In genomic region chr17:9676742-9677387, GRCh38 we compare ENCODE assay signal across 13 cellular contexts. TPM values are rescaled to one million over a fixed set of nuclear protein-coding genes. Genes with fewer than 3 reads are reported as not detected.
DNase-seq lines count a peak whose midpoint lies in the region; ATAC-seq and TF ChIP-seq lines count a peak whose summit lies in the region.
"Had no signal": no experiment of that assay in that cellular context is flagged by ENCODE, and none has a peak within 500 bp of the region (broad histone marks: within the 10 kb centered on the region; RNA-seq: fewer than 3 reads in every experiment).

No MANE protein-coding gene starts in this region.

- H3K27ac ChIP-seq in PC-3 (ENCODE audit: low read length) (peak overlapping the region; percentile 94), right cardiac atrium (ENCODE audit: low read length) (no peak overlapping the region), uterus (no peak overlapping the region)
- H3K27ac ChIP-seq: hepatocyte, HL-60, WERI-Rb-1 had no signal

- no peaks in the 10 kb centered on the region for H4K20me1 ChIP-seq in PC-3 (ENCODE audit: low read length)

- H3K4me3 ChIP-seq in PC-3 (ENCODE audit: low read length) (peak overlapping the region; percentile 26; the same call in 1 of the 2 replicates), right cardiac atrium (ENCODE audit: low read length) (no peak overlapping the region), uterus (no peak overlapping the region)
- H3K4me3 ChIP-seq: hepatocyte had no signal

- H3K4me3 Mint-ChIP-seq in Calu3 (ENCODE audit: low read depth, unreplicated experiment): no peak overlapping the region
- no peak overlapping the region for H3K4me3 Mint-ChIP-seq in nephron progenitor cell

- peak overlapping the region; percentile 79 for H3K4me2 ChIP-seq in PC-3 (ENCODE audit: low read length)
- H3K4me2 ChIP-seq: hepatocyte had no signal

- no peaks in the 10 kb centered on the region for H3K9me3 Mint-ChIP-seq in Calu3 (ENCODE audit: low read depth, unreplicated experiment)
- H3K9me3 Mint-ChIP-seq in nephron progenitor cell: peaks cover 18% of the 10 kb centered on the region

- CTCF ChIA-PET in Calu3 (lab: Charles Lee) (interaction anchor here (0.7 kb wide), 1 partner anchor 129 kb away, joined by 3 read pairs; no protein-coding TSS in a partner anchor), PC-3 (lab: Charles Lee) (no interaction called here)

- H3K36me3 Mint-ChIP-seq in Calu3 (ENCODE audit: insufficient read depth, unreplicated experiment) (peaks cover 7% of the 10 kb centered on the region), nephron progenitor cell (ENCODE audit: low read depth) (peaks cover 34% of the 10 kb centered on the region)

- TF ChIP-seq POLR2A in uterus (IDR thresholded peaks at IDR 0.05): no peak

- peak; percentile 62 for DNase-seq in Calu3
- peak; percentile 94 for DNase-seq in PC-3
- peak; percentile 94 for DNase-seq in glomerular visceral epithelial cell (ENCODE audit: extremely low spot score)
- no peak for DNase-seq in nephron progenitor cell
- DNase-seq in right cardiac atrium: no peak
- DNase-seq in uterus: no peak
- no peak for DNase-seq in hypothalamus (lab: John Stamatoyannopoulos, UW)
- DNase-seq: DMS79, NCI-H526, WERI-Rb-1 had no signal

- whole genome bisulfite sequencing in right cardiac atrium: 86% methylated on average over 9 of the region's 9 CpGs

- H3K79me2 ChIP-seq in PC-3 (ENCODE audit: low read length): no peaks in the 10 kb centered on the region
- H3K79me2 ChIP-seq: hepatocyte had no signal

- POLR2A ChIA-PET in PC-3 (lab: Charles Lee; ENCODE audit: unreplicated experiment): no interaction called here

- no peaks in the 10 kb centered on the region for H3K27me3 Mint-ChIP-seq in Calu3 (ENCODE audit: unreplicated experiment)
- peaks cover 5% of the 10 kb centered on the region for H3K27me3 Mint-ChIP-seq in nephron progenitor cell (ENCODE audit: low read depth, poor library complexity)

- H2AFZ ChIP-seq in PC-3 (ENCODE audit: low read length): 0 out of 2 replicates have a peak overlapping the region, but pooled peaks have one; percentile 18
- H2AFZ ChIP-seq: hepatocyte had no signal

- ATAC-seq in GM21529 (IDR thresholded peaks at IDR 0.05; ENCODE audit: unreplicated experiment): peak; percentile 72
- peak; percentile 96 for ATAC-seq in PC-3
- no peak for ATAC-seq in right cardiac atrium

- peaks cover 16% of the 10 kb centered on the region for H3K36me3 ChIP-seq in PC-3 (ENCODE audit: low read depth, low read length)
- H3K36me3 ChIP-seq in uterus: no peaks in the 10 kb centered on the region
- H3K36me3 ChIP-seq: WERI-Rb-1 had no signal

- H3K4me1 ChIP-seq in PC-3 (ENCODE audit: insufficient read depth, low read length): peaks cover 19% of the 10 kb centered on the region
- H3K4me1 ChIP-seq in right cardiac atrium (ENCODE audit: control insufficient read depth, insufficient read depth, low read length): no peaks in the 10 kb centered on the region
- no peaks in the 10 kb centered on the region for H3K4me1 ChIP-seq in uterus

- H3K9ac ChIP-seq in PC-3 (ENCODE audit: low read length): peak overlapping the region; percentile 68

- peak overlapping the region; percentile 52 for H3K27ac Mint-ChIP-seq in Calu3 (ENCODE audit: unreplicated experiment)
- no peak overlapping the region for H3K27ac Mint-ChIP-seq in nephron progenitor cell

- no peaks in the 10 kb centered on the region for H3K9me2 ChIP-seq in PC-3 (replicated peaks; ENCODE audit: low read length)

- H3K27me3 ChIP-seq in PC-3 (ENCODE audit: low read length) (no peaks in the 10 kb centered on the region), right cardiac atrium (ENCODE audit: control insufficient read depth, insufficient read depth) (no peaks in the 10 kb centered on the region), uterus (no peaks in the 10 kb centered on the region)
- H3K27me3 ChIP-seq: hepatocyte had no signal

- BruUV-seq in Calu3 (replicated peaks; lab: Mats Ljungman, UMichigan) (no TSS peak), PC-3 (replicated peaks; lab: Mats Ljungman, UMichigan) (no TSS peak)

- TF ChIP-seq CTCF in Calu3 (IDR thresholded peaks at IDR 0.05; ENCODE audit: unreplicated experiment): no peak
- TF ChIP-seq CTCF in PC-3 (conservative IDR thresholded peaks at IDR 0.05; ENCODE audit: low read depth, low read length): no peak
- TF ChIP-seq CTCF in nephron progenitor cell (IDR thresholded peaks at IDR 0.05): no peak
- no peak for TF ChIP-seq CTCF in uterus (IDR thresholded peaks at IDR 0.05)

- peaks cover 24% of the 10 kb centered on the region for H3K4me1 Mint-ChIP-seq in Calu3 (ENCODE audit: low read depth, unreplicated experiment)
- H3K4me1 Mint-ChIP-seq in nephron progenitor cell: peaks cover 5% of the 10 kb centered on the region

- H3F3A ChIP-seq in PC-3 (ENCODE audit: low read length, unreplicated experiment): peaks cover 6% of the 10 kb centered on the region

- intact Hi-C loops in Calu3 (cut with micrococcal nuclease; ENCODE audit: unreplicated experiment): loop anchor here (2.0 to 10.0 kb wide), 2 partner anchors 32 to 102 kb away; partner anchors contain the start of genes CFAP52, STX8 and USP43
- intact Hi-C loops in PC-3 (cut with micrococcal nuclease): loop anchor here (1.0 to 2.0 kb wide), 3 partner anchors 29 to 100 kb away; partner anchors contain the start of gene USP43
- intact Hi-C loops in right cardiac atrium (cut with DNase I): no loop called here
- intact Hi-C loops in uterus (cut with DNase I; ENCODE audit: low total_unique reads): no loop called here

- H3K9me3 ChIP-seq in PC-3 (ENCODE audit: low read length) (0 out of 2 replicates have a peak, but pooled peaks cover 7% of the 10 kb centered on the region), right cardiac atrium (ENCODE audit: control insufficient read depth, low read length) (peaks cover 1% of the 10 kb centered on the region), uterus (no peaks in the 10 kb centered on the region)

RNA-seq across cellular contexts. Expression of gene USP43, which starts 31.5 kb away (rescaled TPM):
- total RNA-seq in Calu3 (2022): 6.7 and 8.5 TPM in 2 replicates
- 8.1 and 10.0 TPM in 2 replicates for total RNA-seq in PC-3 (2014; rRNA removed)
- under 1 TPM in 3 of 4 donors, not detected in 1; 0.06 to 0.11 (median 0.06) TPM for total RNA-seq in right cardiac atrium
- polyA plus RNA-seq in right cardiac atrium: 0.07 TPM
- total RNA-seq in uterus: 1 to 10 TPM in 1 of 4 donors, under 1 TPM in 1, not detected in 2; 0.40 to 2.1 TPM

Comparison
In these comparisons a context has a peak if more than half of its experiments do, and no peak if none do; other contexts are left out.
1. DNase-seq: peak in Calu3 (single experiment), PC-3 (single experiment) and glomerular visceral epithelial cell (single experiment); none in nephron progenitor cell (single experiment), right cardiac atrium (0 of 3), uterus (0 of 2) and hypothalamus (0 of 51).
2. ATAC-seq: peak in GM21529 (single experiment) and PC-3 (single experiment); none in right cardiac atrium (0 of 2).
3. intact Hi-C loops: an anchor here in Calu3 (2.0 to 10.0 kb wide) and PC-3 (1.0 to 2.0 kb wide); none called in right cardiac atrium and uterus.